Comparison of ENCODE assay signal across 15 cellular contexts in genomic region chr15:60155661-60156060, GRCh38.
DNase-seq lines count a peak whose midpoint lies in the region; ATAC-seq and TF ChIP-seq lines count a peak whose summit lies in the region.
"Had no signal": no experiment of that assay in that cellular context is flagged by ENCODE, and none has a peak within 500 bp of the region (broad histone marks: within the 10 kb centered on the region; RNA-seq: fewer than 3 reads in every experiment).

No MANE protein-coding gene starts in this region.

- no peaks in the 10 kb centered on the region for H3K9me3 Mint-ChIP-seq in activated T-helper 2 cell treated with anti-CD3 and anti-CD28 coated beads, Interferon-gamma antibody, Interleukin-2, Interleukin-4, amounts not matched to agents 10 μg/mL and 5 μg/mL and 100 μg/mL, durations not matched to agents 14 hours and 24 hours and 36 hours
- H3K9me3 Mint-ChIP-seq: activated naive CD4-positive, alpha-beta T cell treated with anti-CD3 and anti-CD28 coated beads, Interleukin-2, amount 50 U/mL, for 24 hours; neural crest cell had no signal

- TF ChIP-seq CTCF in GM12865 (IDR thresholded peaks at IDR 0.05; ENCODE audit: insufficient read depth, low read depth, low read length, missing control alignments) (no peak), hepatocyte (IDR thresholded peaks at IDR 0.05; ENCODE audit: poor library complexity) (no peak)

- H3K27ac Mint-ChIP-seq in activated T-helper 2 cell treated with anti-CD3 and anti-CD28 coated beads, Interferon-gamma antibody, Interleukin-2, Interleukin-4, amounts not matched to agents 10 μg/mL and 5 μg/mL and 100 μg/mL, durations not matched to agents 14 hours and 24 hours and 36 hours: peak overlapping the region; percentile 16
- H3K27ac Mint-ChIP-seq: activated naive CD4-positive, alpha-beta T cell treated with anti-CD3 and anti-CD28 coated beads, Interleukin-2, amount 50 U/mL, for 24 hours had no signal

- H3K4me3 Mint-ChIP-seq in activated T-helper 2 cell treated with anti-CD3 and anti-CD28 coated beads, Interferon-gamma antibody, Interleukin-2, Interleukin-4, amounts not matched to agents 10 μg/mL and 5 μg/mL and 100 μg/mL, durations not matched to agents 14 hours and 24 hours and 36 hours (ENCODE audit: low read depth): peak overlapping the region; percentile 20
- H3K4me3 Mint-ChIP-seq: activated naive CD4-positive, alpha-beta T cell treated with anti-CD3 and anti-CD28 coated beads, Interleukin-2, amount 50 U/mL, for 24 hours; neural crest cell had no signal

- intact Hi-C loops in activated T-helper 2 cell treated with anti-CD3 and anti-CD28 coated beads, Interferon-gamma antibody, Interleukin-2, Interleukin-4, amounts not matched to agents 10 μg/mL and 5 μg/mL and 100 μg/mL, durations not matched to agents 14 hours and 24 hours and 36 hours (cut with micrococcal nuclease): loop anchor here (5.0 kb wide), 1 partner anchor 43 kb away; no protein-coding TSS in a partner anchor

- H3K4me1 ChIP-seq in ACC112 (ENCODE audit: control insufficient read depth, insufficient read depth, low read length, unreplicated experiment): peaks cover 13% of the 10 kb centered on the region
- no peaks in the 10 kb centered on the region for H3K4me1 ChIP-seq in hepatocyte (ENCODE audit: insufficient read depth)

- no peaks in the 10 kb centered on the region for H3K79me2 ChIP-seq in ACC112 (ENCODE audit: control insufficient read depth, insufficient read depth, low read length, unreplicated experiment)
- H3K79me2 ChIP-seq in hepatocyte: no peaks in the 10 kb centered on the region

- peaks cover 5% of the 10 kb centered on the region for H3K27me3 Mint-ChIP-seq in activated T-helper 2 cell treated with anti-CD3 and anti-CD28 coated beads, Interferon-gamma antibody, Interleukin-2, Interleukin-4, amounts not matched to agents 10 μg/mL and 5 μg/mL and 100 μg/mL, durations not matched to agents 14 hours and 24 hours and 36 hours (ENCODE audit: low read depth)

- no peak overlapping the region for H3K27ac ChIP-seq in ACC112 (ENCODE audit: low read depth, low read length)
- no peak overlapping the region for H3K27ac ChIP-seq in hepatocyte

- H3K36me3 ChIP-seq in ACC112 (ENCODE audit: insufficient read depth, low read length): no peaks in the 10 kb centered on the region
- H3K36me3 ChIP-seq in hepatocyte (replicated peaks; ENCODE audit: insufficient read depth, low read depth): no peaks in the 10 kb centered on the region

- H2AFZ ChIP-seq in ACC112 (ENCODE audit: low read length, unreplicated experiment): peak overlapping the region; percentile 20
- H2AFZ ChIP-seq in hepatocyte: no peak overlapping the region

- H3K36me3 Mint-ChIP-seq in activated T-helper 2 cell treated with anti-CD3 and anti-CD28 coated beads, Interferon-gamma antibody, Interleukin-2, Interleukin-4, amounts not matched to agents 10 μg/mL and 5 μg/mL and 100 μg/mL, durations not matched to agents 14 hours and 24 hours and 36 hours (ENCODE audit: low read depth): no peaks in the 10 kb centered on the region
- H3K36me3 Mint-ChIP-seq: activated naive CD4-positive, alpha-beta T cell treated with anti-CD3 and anti-CD28 coated beads, Interleukin-2, amount 50 U/mL, for 24 hours had no signal

- no peaks in the 10 kb centered on the region for H4K20me1 ChIP-seq in hepatocyte (ENCODE audit: insufficient read depth, poor library complexity, severe bottlenecking)

- no peaks in the 10 kb centered on the region for H3K9me2 ChIP-seq in hepatocyte (replicated peaks; ENCODE audit: insufficient read depth)

- peaks cover 29% of the 10 kb centered on the region for H3K4me1 Mint-ChIP-seq in activated T-helper 2 cell treated with anti-CD3 and anti-CD28 coated beads, Interferon-gamma antibody, Interleukin-2, Interleukin-4, amounts not matched to agents 10 μg/mL and 5 μg/mL and 100 μg/mL, durations not matched to agents 14 hours and 24 hours and 36 hours (ENCODE audit: low read depth)
- H3K4me1 Mint-ChIP-seq: activated naive CD4-positive, alpha-beta T cell treated with anti-CD3 and anti-CD28 coated beads, Interleukin-2, amount 50 U/mL, for 24 hours; neural crest cell had no signal

- no peaks in the 10 kb centered on the region for H3K9me3 ChIP-seq in hepatocyte (ENCODE audit: low read depth)

- ATAC-seq in HG02884 (IDR thresholded peaks at IDR 0.05; ENCODE audit: unreplicated experiment): no peak

- peak overlapping the region; percentile 63 for H3K4me3 ChIP-seq in ACC112 (ENCODE audit: low read depth, low read length)
- no peak overlapping the region for H3K4me3 ChIP-seq in GM12865 (ENCODE audit: low read depth, low read length)
- H3K4me3 ChIP-seq in hepatocyte: no peak overlapping the region

- 49% methylated on average over 3 of the region's 3 CpGs for WGBS in hepatocyte (ENCODE audit: low lambda C conversion rate, missing lambda C conversion rate)

- DNase-seq in GM12865 (ENCODE audit: low read depth): peak; percentile 17
- no peak for DNase-seq in activated T-helper 2 cell treated with anti-CD3 and anti-CD28 coated beads, Interferon-gamma antibody, Interleukin-2, Interleukin-4, amounts not matched to agents 10 μg/mL and 5 μg/mL and 100 μg/mL, durations not matched to agents 14 hours and 24 hours and 36 hours (ENCODE audit: low spot score)
- DNase-seq in hepatocyte (ENCODE audit: low spot score): no peak
- DNase-seq in GM19240 (ENCODE audit: insufficient read length, low spot score): no peak
- no peak for DNase-seq in NCI-H2081 treated with DMSO at 0.1 percent for 48 hours (lab: John Stamatoyannopoulos, UW)
- DNase-seq in NCI-H1417 treated with DMSO at 0.1 percent for 48 hours (lab: John Stamatoyannopoulos, UW): no peak
- DNase-seq: activated CD4-positive, alpha-beta T cell treated with anti-CD3 and anti-CD28 coated beads, Interleukin-2, amount 50 U/mL, for 1 hour; C1 segment of cervical spinal cord; cortex of kidney; GF-D8; NCI-H2171 treated with DMSO at 0.1 percent for 48 hours had no signal

- H3K4me2 ChIP-seq in hepatocyte: peak overlapping the region; percentile 55

- H3K27me3 ChIP-seq in ACC112 (ENCODE audit: insufficient read depth, low read length): peaks cover 36% of the 10 kb centered on the region
- no peaks in the 10 kb centered on the region for H3K27me3 ChIP-seq in hepatocyte
